In genomic region chr11:12275818-12276217, GRCh38 we compare ENCODE assay signal across 21 cellular contexts.
"Had no signal": no experiment of that assay in that cellular context is flagged by ENCODE, and none has a peak within 500 bp of the region (broad histone marks: within the 10 kb centered on the region; RNA-seq: fewer than 3 reads in every experiment).

No MANE protein-coding gene starts in this region.

- DNase-seq: activated B cell treated with CpG ODN at 0.5 μM for 24 hours; activated CD4-positive, alpha-beta T cell treated with anti-CD3 and anti-CD28 coated beads, Interleukin-2, amount 50 U/mL, for 1 hour; activated gamma-delta T cell; activated T-cell treated with anti-CD3 and anti-CD28 coated beads, Interleukin-2, amount 50 U/mL, for 4 hours; brain microvascular endothelial cell; effector memory CD4-positive, alpha-beta T cell; foreskin keratinocyte; immature natural killer cell; mammary epithelial cell; naive B cell; stimulated activated CD4-positive, alpha-beta T cell treated with anti-CD3 and anti-CD28 coated beads, Interleukin-15, amount 100 ng/mL, for 24 hours; stimulated activated CD4-positive, alpha-beta T cell treated with anti-CD3 and anti-CD28 coated beads, Interleukin-4, amount 100 ng/mL, for 24 hours; stimulated activated naive CD4-positive, alpha-beta T cell; transverse colon had no signal

- H2AFZ ChIP-seq: neural progenitor cell, parathyroid adenoma had no signal

- ATAC-seq: activated T-cell treated with anti-CD3 and anti-CD28 coated beads, Interleukin-2, amount 50 U/mL, for 4 hours; foreskin keratinocyte; left colon had no signal

- H3K9me3 ChIP-seq: transverse colon, vagina had no signal

- H3K27me3 Mint-ChIP-seq: activated B cell treated with CpG ODN at 0.5 μM for 24 hours; activated naive CD8-positive, alpha-beta T cell; dendritic cell treated with granulocyte-macrophage colony-stimulating factor and Interleukin-4, amounts not matched to agents 40 ng/mL and 50 ng/mL, for 4 days had no signal

- H3K27me3 ChIP-seq: brain microvascular endothelial cell, foreskin keratinocyte, neural progenitor cell, transverse colon, vagina had no signal

- H3K27ac Mint-ChIP-seq: activated B cell treated with CpG ODN at 0.5 μM for 24 hours; activated naive CD8-positive, alpha-beta T cell; dendritic cell treated with granulocyte-macrophage colony-stimulating factor and Interleukin-4, amounts not matched to agents 40 ng/mL and 50 ng/mL, for 4 days; immature natural killer cell; naive B cell; neural progenitor cell; T-helper 2 cell treated with Interferon-gamma antibody and Interleukin-4, amounts not matched to agents 5 μg/mL and 100 μg/mL, for 36 hours had no signal

- H3K4me2 ChIP-seq: neural progenitor cell had no signal

- H3K9ac ChIP-seq: neural progenitor cell, parathyroid adenoma had no signal

- H3K9me3 Mint-ChIP-seq: activated B cell treated with CpG ODN at 0.5 μM for 24 hours; activated T-cell treated with anti-CD3 and anti-CD28 coated beads, Interleukin-2, amount 50 U/mL, for 4 hours; dendritic cell treated with granulocyte-macrophage colony-stimulating factor and Interleukin-4, amounts not matched to agents 40 ng/mL and 50 ng/mL, for 4 days; immature natural killer cell; naive B cell; neural progenitor cell; T-helper 2 cell treated with Interferon-gamma antibody and Interleukin-4, amounts not matched to agents 5 μg/mL and 100 μg/mL, for 36 hours had no signal

- H3K36me3 Mint-ChIP-seq: activated naive CD8-positive, alpha-beta T cell; immature natural killer cell; naive B cell; neural progenitor cell had no signal

- H3K4me3 ChIP-seq: neural progenitor cell, transverse colon, vagina had no signal

- H3K4me1 ChIP-seq: foreskin keratinocyte, parathyroid adenoma, vagina had no signal

- H3K27ac ChIP-seq: brain microvascular endothelial cell, foreskin keratinocyte, neural progenitor cell, parathyroid adenoma, transverse colon, vagina had no signal

- H3K4me1 Mint-ChIP-seq: activated B cell treated with CpG ODN at 0.5 μM for 24 hours, immature natural killer cell, naive B cell had no signal

- H3K36me3 ChIP-seq: brain microvascular endothelial cell, neural progenitor cell, transverse colon, vagina had no signal

- H3K79me2 ChIP-seq: parathyroid adenoma had no signal

- H3K4me3 Mint-ChIP-seq: activated B cell treated with CpG ODN at 0.5 μM for 24 hours; activated naive CD8-positive, alpha-beta T cell; activated T-cell treated with anti-CD3 and anti-CD28 coated beads, Interleukin-2, amount 50 U/mL, for 4 hours; dendritic cell treated with granulocyte-macrophage colony-stimulating factor and Interleukin-4, amounts not matched to agents 40 ng/mL and 50 ng/mL, for 4 days; immature natural killer cell; naive B cell; neural progenitor cell; T-helper 2 cell treated with Interferon-gamma antibody and Interleukin-4, amounts not matched to agents 5 μg/mL and 100 μg/mL, for 36 hours had no signal
